Comparison of ENCODE assay signal across 30 cellular contexts in genomic region chr2:25615395-25615794, GRCh38. TPM values are rescaled to one million over a fixed set of nuclear protein-coding genes. Genes with fewer than 3 reads are reported as not detected.
DNase-seq lines count a peak whose midpoint lies in the region; ATAC-seq, FAIRE-seq and TF ChIP-seq lines count a peak whose summit lies in the region.
"Had no signal": no experiment of that assay in that cellular context is flagged by ENCODE, and none has a peak within 500 bp of the region (broad histone marks: within the 10 kb centered on the region; RNA-seq: fewer than 3 reads in every experiment).

No MANE protein-coding gene starts in this region.

- ATAC-seq in WTC11 = peak; percentile 28; the same call in 1 of the 2 replicates
- ATAC-seq in HG03108 (IDR thresholded peaks at IDR 0.05; ENCODE audit: unreplicated experiment) = no peak
- ATAC-seq: GM12878, HCT116, Right ventricle myocardium inferior had no signal

- BruUV-seq in Caco-2 (replicated peaks; lab: Mats Ljungman, UMichigan) = no TSS peak

- no peak overlapping the region for H3K9ac ChIP-seq in HUES48 (ENCODE audit: low read depth, low read length)
- H3K9ac ChIP-seq in iPS-18a (ENCODE audit: low read length) = no peak overlapping the region
- H3K9ac ChIP-seq: BLaER1 treated with 17β-estradiol and CSF1 and Interleukin-3, amounts not matched to agents 10 nM and 100 nM had no signal

- H3K27me3 Mint-ChIP-seq in Caco-2 (ENCODE audit: insufficient read depth, unreplicated experiment) (no peaks in the 10 kb centered on the region), WTC11 (ENCODE audit: low read depth) (no peaks in the 10 kb centered on the region)
- H3K27me3 Mint-ChIP-seq in activated naive CD4-positive, alpha-beta T cell treated with anti-CD3 and anti-CD28 coated beads for 36 hours (ENCODE audit: low read depth) = no peaks in the 10 kb centered on the region
- H3K27me3 Mint-ChIP-seq: CD4-positive, alpha-beta T cell had no signal

- FAIRE-seq in frontal cortex (lab: Jason Lieb, UNC) = no peak
- FAIRE-seq: A204.1, GM12878 had no signal

- CTCF ChIA-PET in Caco-2 (lab: Charles Lee) (interaction anchor here (0.5 to 1.7 kb wide), 5 partner anchors 8 to 267 kb away, joined by 4 to 13 read pairs (median 4); no protein-coding TSS in a partner anchor), WTC11 (lab: Charles Lee) (interaction anchor here (1.7 to 2.6 kb wide), 2 partner anchors 8 to 49 kb away, joined by 9 to 21 read pairs; no protein-coding TSS in a partner anchor)
- CTCF ChIA-PET in activated naive CD4-positive, alpha-beta T cell treated with anti-CD3 and anti-CD28 coated beads for 36 hours (lab: Charles Lee) = interaction anchor here (0.6 to 1.1 kb wide), 2 partner anchors 9 to 495 kb away, joined by 3 to 4 read pairs; no protein-coding TSS in a partner anchor

- POLR2A ChIA-PET in Caco-2 (lab: Charles Lee) (interaction anchor here (0.5 to 0.6 kb wide), 2 partner anchors 59 to 106 kb away, joined by 3 to 4 read pairs; no protein-coding TSS in a partner anchor), WTC11 (lab: Charles Lee) (interaction anchor here (0.9 kb wide), 1 partner anchor 36 kb away, joined by 3 read pairs; no protein-coding TSS in a partner anchor)

- H3K36me3 ChIP-seq in Caco-2 (ENCODE audit: control insufficient read depth, insufficient read depth, low read length) (peaks cover 1% of the 10 kb centered on the region; the same call in 1 of the 2 replicates), HUES48 (ENCODE audit: control insufficient read depth, insufficient read depth, low read length) (no peaks in the 10 kb centered on the region), iPS-18a (ENCODE audit: control insufficient read depth, low read depth, low read length) (peaks cover 3% of the 10 kb centered on the region)
- H3K36me3 ChIP-seq: SJCRH30 had no signal

- peak overlapping the region; percentile 57 for H3K4me3 Mint-ChIP-seq in Caco-2 (ENCODE audit: unreplicated experiment)
- H3K4me3 Mint-ChIP-seq in WTC11 = no peak overlapping the region
- no peak overlapping the region for H3K4me3 Mint-ChIP-seq in activated naive CD4-positive, alpha-beta T cell treated with anti-CD3 and anti-CD28 coated beads for 36 hours
- H3K4me3 Mint-ChIP-seq: CD4-positive, alpha-beta T cell had no signal

- no peak for TF ChIP-seq CTCF in Caco-2 (IDR thresholded peaks at IDR 0.05; ENCODE audit: insufficient read depth in 1 of 2, low read depth in 1 of 2, low read length in 1 of 2, severe bottlenecking in 1 of 2, unreplicated experiment in 1 of 2)
- no peak for TF ChIP-seq CTCF in WTC11 (IDR thresholded peaks at IDR 0.05)

- peaks cover 62% of the 10 kb centered on the region for H3K4me1 Mint-ChIP-seq in Caco-2 (ENCODE audit: low read depth, unreplicated experiment)
- peaks cover 16% of the 10 kb centered on the region for H3K4me1 Mint-ChIP-seq in WTC11
- peaks cover under 1% of the 10 kb centered on the region for H3K4me1 Mint-ChIP-seq in activated naive CD4-positive, alpha-beta T cell treated with anti-CD3 and anti-CD28 coated beads for 36 hours (ENCODE audit: low read depth)

- no peaks in the 10 kb centered on the region for H3K9me3 Mint-ChIP-seq in Caco-2 (ENCODE audit: unreplicated experiment)
- H3K9me3 Mint-ChIP-seq in WTC11 = 0 out of 2 replicates have a peak, but pooled peaks cover 3% of the 10 kb centered on the region
- no peaks in the 10 kb centered on the region for H3K9me3 Mint-ChIP-seq in activated naive CD4-positive, alpha-beta T cell treated with anti-CD3 and anti-CD28 coated beads for 36 hours
- H3K9me3 Mint-ChIP-seq: CD4-positive, alpha-beta T cell had no signal

- H3K27me3 ChIP-seq in Caco-2 (replicated peaks; ENCODE audit: control insufficient read depth, insufficient read depth, low read length) (no peaks in the 10 kb centered on the region), HUES48 (ENCODE audit: control insufficient read depth, insufficient read depth, low read length) (no peaks in the 10 kb centered on the region), iPS-18a (ENCODE audit: control insufficient read depth, insufficient read depth, low read length) (no peaks in the 10 kb centered on the region)
- H3K27me3 ChIP-seq: BLaER1 treated with 17β-estradiol and CSF1 and Interleukin-3, amounts not matched to agents 10 nM and 100 nM; SJCRH30 had no signal

- H3K4me3 ChIP-seq in Caco-2 (ENCODE audit: low read depth, low read length) (no peak overlapping the region), HUES48 (ENCODE audit: low read depth, low read length) (no peak overlapping the region), iPS-18a (ENCODE audit: low read length) (no peak overlapping the region)
- H3K4me3 ChIP-seq: BLaER1 treated with 17β-estradiol and CSF1 and Interleukin-3, amounts not matched to agents 10 nM and 100 nM; GM12878; PC-9; SJCRH30 had no signal

- H3K9me3 ChIP-seq in Caco-2 (no peaks in the 10 kb centered on the region), HUES48 (ENCODE audit: control insufficient read depth, insufficient read depth, low read length) (no peaks in the 10 kb centered on the region), iPS-18a (ENCODE audit: control insufficient read depth, low read depth, low read length) (no peaks in the 10 kb centered on the region)
- H3K9me3 ChIP-seq: BLaER1 treated with 17β-estradiol and CSF1 and Interleukin-3, amounts not matched to agents 10 nM and 100 nM; SJCRH30 had no signal

- intact Hi-C loops in Caco-2 (cut with micrococcal nuclease; ENCODE audit: unreplicated experiment) = no loop called here
- intact Hi-C loops in activated naive CD4-positive, alpha-beta T cell treated with anti-CD3 and anti-CD28 coated beads for 36 hours (cut with micrococcal nuclease) = no loop called here

- H3K4me1 ChIP-seq in Caco-2 = peaks cover 62% of the 10 kb centered on the region
- peaks cover 24% of the 10 kb centered on the region for H3K4me1 ChIP-seq in HUES48 (ENCODE audit: control insufficient read depth, insufficient read depth, low read length)
- H3K4me1 ChIP-seq in iPS-18a (ENCODE audit: control insufficient read depth, low read depth, low read length) = peaks cover 16% of the 10 kb centered on the region
- H3K4me1 ChIP-seq: BLaER1 treated with 17β-estradiol and CSF1 and Interleukin-3, amounts not matched to agents 10 nM and 100 nM had no signal

- H3K27ac ChIP-seq in HUES48 (ENCODE audit: low read depth, low read length) (peak overlapping the region; percentile 63), iPS-18a (ENCODE audit: low read length) (peak overlapping the region; percentile 41)
- H3K27ac ChIP-seq: BLaER1 treated with 17β-estradiol and CSF1 and Interleukin-3, amounts not matched to agents 10 nM and 100 nM; PC-9; SJCRH30 had no signal

- peaks cover 11% of the 10 kb centered on the region for H3K36me3 Mint-ChIP-seq in Caco-2 (ENCODE audit: insufficient read depth, unreplicated experiment)
- peaks cover 4% of the 10 kb centered on the region; the same call in 1 of the 2 replicates for H3K36me3 Mint-ChIP-seq in WTC11
- no peaks in the 10 kb centered on the region for H3K36me3 Mint-ChIP-seq in activated naive CD4-positive, alpha-beta T cell treated with anti-CD3 and anti-CD28 coated beads for 36 hours (ENCODE audit: low read depth)

- DNase-seq in Caco-2 (peak in 1 of 2 experiments; percentile 52), WTC11 (ENCODE audit: low spot score) (no peak), frontal cortex (ENCODE audit: low spot score in 2 of 2) (no peak)
- DNase-seq in effector CD4-positive, alpha-beta T cell = no peak
- DNase-seq in activated naive CD4-positive, alpha-beta T cell treated with anti-CD3 and anti-CD28 coated beads for 36 hours = no peak
- DNase-seq: AML-193; CD4-positive, alpha-beta T cell; DMS79; EL; GDM1; GOT3; IMR-90; KG1; NCI-H1048; NCI-H1417; NCI-H187; NCI-H2081 treated with DMSO at 0.1 percent for 48 hours; NCI-H524 treated with DMSO at 0.1 percent for 48 hours; NCI-H82; NK-92 treated with Interleukin-12 subunit alpha and Interleukin-12 subunit beta, amount 100 ng/mL, for 24 hours; PC-9; SJCRH30 had no signal

- H3K27ac Mint-ChIP-seq in Caco-2 (ENCODE audit: unreplicated experiment) = peak overlapping the region; percentile 90
- peak overlapping the region; percentile 22; the same call in 1 of the 2 replicates for H3K27ac Mint-ChIP-seq in WTC11
- H3K27ac Mint-ChIP-seq in activated naive CD4-positive, alpha-beta T cell treated with anti-CD3 and anti-CD28 coated beads for 36 hours = no peak overlapping the region
- H3K27ac Mint-ChIP-seq: CD4-positive, alpha-beta T cell had no signal

TF ChIP-seq in WTC11, 78 proteins besides CTCF, POLR2A, EP300 and RAD21 (continues in another document):
- TF ChIP-seq STAT6 (CRISPR knock-in tag; conservative IDR thresholded peaks at IDR 0.05; ENCODE audit: low read depth) (no peak), JAZF1 (CRISPR knock-in tag; IDR thresholded peaks at IDR 0.05) (no peak), FOXK1 (CRISPR knock-in tag; IDR thresholded peaks at IDR 0.05) (no peak), ZNF121 (CRISPR knock-in tag; IDR thresholded peaks at IDR 0.05) (no peak), ZNF671 (CRISPR knock-in tag; IDR thresholded peaks at IDR 0.05) (no peak), IRF1 (CRISPR knock-in tag; IDR thresholded peaks at IDR 0.05) (no peak)

RNA-seq across cellular contexts. Expression of gene DTNB, which starts 58.0 kb away (rescaled TPM):
- total RNA-seq in Caco-2 (2022) = 47.2 and 50.4 TPM in 2 replicates
- 39.9 to 46.3 TPM (median 44.5 TPM) in 3 replicates for total RNA-seq in WTC11 (2021)
- total RNA-seq in frontal cortex = 18.3 TPM
- 10 to 100 TPM; 27.2 to 27.6 TPM for total RNA-seq in activated naive CD4-positive, alpha-beta T cell treated with anti-CD3 and anti-CD28 coated beads for 36 hours
